16 cellular contexts compared by ENCODE assay signal in genomic region chr6:67431076-67431475, GRCh38.
"Had no signal": no experiment of that assay in that cellular context is flagged by ENCODE, and none has a peak within 500 bp of the region (broad histone marks: within the 10 kb centered on the region; RNA-seq: fewer than 3 reads in every experiment).

No MANE protein-coding gene starts in this region.

- DNase-seq: IMR-90, Kasumi-1, MM.1S, NCI-H1092 treated with DMSO at 0.1 percent for 48 hours, NCI-H1436, NCI-H187, NCI-H2029, NCI-H2171 treated with DMSO at 0.1 percent for 48 hours, NCI-H345, NCI-H446 treated with DMSO at 0.1 percent for 48 hours, NCI-H524 treated with DMSO at 0.1 percent for 48 hours, NCI-H69, NCI-H774, PC-3, SHP77, T-helper 1 cell had no signal
